13 cellular contexts compared by ENCODE assay signal in the genomic region with DNA sequence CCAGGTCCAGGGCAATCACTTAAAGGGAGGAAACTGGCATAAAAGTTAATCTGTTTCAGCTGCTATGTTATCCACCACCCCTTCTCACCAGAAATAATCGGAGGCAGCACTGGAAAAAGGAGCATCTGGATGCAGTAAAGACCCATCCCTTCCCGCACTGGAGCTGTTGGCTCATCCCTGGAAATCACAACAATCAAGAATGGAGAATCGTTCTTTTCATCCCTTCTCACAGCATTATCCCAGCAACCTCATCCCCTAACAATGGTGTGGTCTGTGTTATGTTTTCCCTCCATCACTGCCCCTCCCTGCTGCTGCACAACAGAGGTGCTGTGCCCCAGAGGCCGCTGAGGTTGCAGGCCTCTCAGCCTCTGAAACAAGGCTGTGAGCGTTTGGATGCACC.
DNase-seq lines count a peak whose midpoint lies in the region; ATAC-seq and TF ChIP-seq lines count a peak whose summit lies in the region.
"Had no signal": no experiment of that assay in that cellular context is flagged by ENCODE, and none has a peak within 500 bp of the region (broad histone marks: within the 10 kb centered on the region; RNA-seq: fewer than 3 reads in every experiment).

No MANE protein-coding gene starts in this region.

- TF ChIP-seq CTCF in brain (conservative IDR thresholded peaks at IDR 0.05): no peak
- TF ChIP-seq CTCF in mesothelial cell of epicardium (IDR thresholded peaks at IDR 0.05; ENCODE audit: unreplicated experiment): no peak

- H3K4me3 Mint-ChIP-seq in brain: peak overlapping the region in 4 of 5 experiments; percentile 6 to 71 (median 54)
- H3K4me3 Mint-ChIP-seq in mesothelial cell of epicardium: no peak overlapping the region
- H3K4me3 Mint-ChIP-seq: stimulated activated naive CD8-positive, alpha-beta T cell treated with anti-CD3 and anti-CD28 coated beads, Interleukin-15, amount 100 ng/mL, for 72 hours had no signal

- intact Hi-C loops in left colon (cut with DNase I, micrococcal nuclease): no loop called here

- H3K4me1 Mint-ChIP-seq in brain (peaks cover 54% of the 10 kb centered on the region), mesothelial cell of epicardium (peaks cover 42% of the 10 kb centered on the region)
- H3K4me1 Mint-ChIP-seq: stimulated activated naive CD8-positive, alpha-beta T cell treated with anti-CD3 and anti-CD28 coated beads, Interleukin-15, amount 100 ng/mL, for 72 hours had no signal

- DNase-seq in NCI-H748 (lab: John Stamatoyannopoulos, UW; ENCODE audit: unreplicated experiment) (peak; percentile 45), NCI-H748 treated with DMSO at 0.1 percent for 48 hours (lab: John Stamatoyannopoulos, UW) (no peak), mesothelial cell of epicardium (ENCODE audit: low spot score in 2 of 2, unreplicated experiment in 2 of 2) (no peak), left colon (no peak), DMS79 (lab: John Stamatoyannopoulos, UW) (no peak)
- DNase-seq: ACHN; GDM1; mesendoderm; stimulated activated naive CD8-positive, alpha-beta T cell treated with anti-CD3 and anti-CD28 coated beads, Interleukin-15, amount 100 ng/mL, for 72 hours had no signal

- H3K27ac Mint-ChIP-seq in brain (peak overlapping the region in 4 of 5 experiments; percentile 76 to 92 (median 84)), mesothelial cell of epicardium (peak overlapping the region; percentile 89)
- H3K27ac Mint-ChIP-seq: stimulated activated naive CD8-positive, alpha-beta T cell treated with anti-CD3 and anti-CD28 coated beads, Interleukin-15, amount 100 ng/mL, for 72 hours had no signal

- H3K36me3 Mint-ChIP-seq in brain: peaks cover 30% of the 10 kb centered on the region
- peaks cover 17% of the 10 kb centered on the region for H3K36me3 Mint-ChIP-seq in mesothelial cell of epicardium

- peak overlapping the region; percentile 90 for H3K27ac ChIP-seq in temporal lobe (ENCODE audit: low read depth, low read length)
- H3K27ac ChIP-seq: HL-60 had no signal

- H3K9me3 Mint-ChIP-seq in brain (peaks cover 3 to 13% (median 12%) of the 10 kb centered on the region in 5 experiments), mesothelial cell of epicardium (peaks cover 12% of the 10 kb centered on the region)
- H3K9me3 Mint-ChIP-seq: stimulated activated naive CD8-positive, alpha-beta T cell treated with anti-CD3 and anti-CD28 coated beads, Interleukin-15, amount 100 ng/mL, for 72 hours had no signal

- no peak for ATAC-seq in HG02571 (IDR thresholded peaks at IDR 0.05; ENCODE audit: unreplicated experiment)
- no peak for ATAC-seq in left colon
- ATAC-seq: stimulated activated naive CD8-positive, alpha-beta T cell treated with anti-CD3 and anti-CD28 coated beads, Interleukin-15, amount 100 ng/mL, for 72 hours had no signal

- H3K27me3 Mint-ChIP-seq in brain (no peaks in the 10 kb centered on the region), mesothelial cell of epicardium (ENCODE audit: low read depth) (no peaks in the 10 kb centered on the region)
